Comparison of ENCODE assay signal across 16 cellular contexts in the genomic region with DNA sequence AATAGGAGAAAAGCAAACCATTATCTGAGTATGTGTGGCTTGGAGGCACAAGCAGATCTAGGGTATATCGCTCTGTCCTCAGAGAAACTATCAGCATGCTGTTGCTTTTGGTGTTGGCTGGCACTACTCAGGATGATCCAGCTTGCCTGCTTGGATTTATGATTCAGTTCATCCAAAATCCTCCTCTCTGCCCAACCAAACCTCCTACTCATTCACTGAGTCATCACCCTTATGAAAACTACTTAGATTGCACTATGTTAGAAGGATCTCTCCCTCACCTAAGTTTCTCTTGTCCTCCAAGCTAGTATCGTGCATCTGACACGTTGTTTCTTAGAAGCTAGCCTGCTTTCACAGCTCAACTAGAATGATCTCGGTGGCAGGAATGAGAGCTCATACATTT. TPM values are rescaled to one million over a fixed set of nuclear protein-coding genes. Genes with fewer than 3 reads are reported as not detected.
DNase-seq lines count a peak whose midpoint lies in the region; ATAC-seq and TF ChIP-seq lines count a peak whose summit lies in the region.
"Had no signal": no experiment of that assay in that cellular context is flagged by ENCODE, and none has a peak within 500 bp of the region (broad histone marks: within the 10 kb centered on the region; RNA-seq: fewer than 3 reads in every experiment).

No MANE protein-coding gene starts in this region.

- no peak for TF ChIP-seq EP300 in suprapubic skin (IDR thresholded peaks at IDR 0.05)

- TF ChIP-seq POLR2A in suprapubic skin (IDR thresholded peaks at IDR 0.05) = no peak

- H3K27ac ChIP-seq in suprapubic skin = peak overlapping the region; percentile 80
- H3K27ac ChIP-seq: cardiac muscle cell had no signal

- H3K27ac Mint-ChIP-seq in activated naive CD4-positive, alpha-beta T cell treated with anti-CD3 and anti-CD28 coated beads, Interleukin-2, amount 50 U/mL, for 72 hours = no peak overlapping the region
- H3K27ac Mint-ChIP-seq: activated CD4-positive, alpha-beta memory T cell treated with anti-CD3 and anti-CD28 coated beads for 36 hours; GM23338; memory B cell; type B pancreatic cell had no signal

- H3K4me1 ChIP-seq in suprapubic skin = peaks cover 10% of the 10 kb centered on the region

- H3K4me3 ChIP-seq in fibroblast of the aortic adventitia (ENCODE audit: low read depth, low read length) = no peak overlapping the region
- H3K4me3 ChIP-seq in suprapubic skin = no peak overlapping the region
- H3K4me3 ChIP-seq: cardiac muscle cell, GM12878, GM23338 had no signal

- peak; percentile 33 to 67 for ATAC-seq in activated naive CD4-positive, alpha-beta T cell treated with anti-CD3 and anti-CD28 coated beads, Interleukin-2, amount 50 U/mL, for 72 hours
- ATAC-seq in SK-N-SH treated with all-trans-retinoic acid at 6 μM for 48 hours = peak; percentile 67; the same call in 2 of the 3 replicates
- ATAC-seq: GM12878, GM23338 had no signal

- WGBS in suprapubic skin = 83% methylated on average over 4 of the region's 4 CpGs

- H3K27me3 ChIP-seq in suprapubic skin = no peaks in the 10 kb centered on the region
- H3K27me3 ChIP-seq: cardiac muscle cell had no signal

- TF ChIP-seq CTCF in fibroblast of the aortic adventitia (IDR thresholded peaks at IDR 0.05; ENCODE audit: insufficient read depth, low read length) (no peak), suprapubic skin (IDR thresholded peaks at IDR 0.05) (no peak)

- no peaks in the 10 kb centered on the region for H3K36me3 Mint-ChIP-seq in activated naive CD4-positive, alpha-beta T cell treated with anti-CD3 and anti-CD28 coated beads, Interleukin-2, amount 50 U/mL, for 72 hours
- H3K36me3 Mint-ChIP-seq: activated CD4-positive, alpha-beta memory T cell treated with anti-CD3 and anti-CD28 coated beads for 36 hours; memory B cell had no signal

- no peaks in the 10 kb centered on the region for H3K36me3 ChIP-seq in suprapubic skin
- H3K36me3 ChIP-seq: cardiac muscle cell had no signal

- no peaks in the 10 kb centered on the region for H3K9me3 ChIP-seq in suprapubic skin

- no peaks in the 10 kb centered on the region for H3K9me3 Mint-ChIP-seq in activated naive CD4-positive, alpha-beta T cell treated with anti-CD3 and anti-CD28 coated beads, Interleukin-2, amount 50 U/mL, for 72 hours
- H3K9me3 Mint-ChIP-seq: activated CD4-positive, alpha-beta memory T cell treated with anti-CD3 and anti-CD28 coated beads for 36 hours; GM23338; memory B cell; type B pancreatic cell had no signal

- DNase-seq in activated naive CD4-positive, alpha-beta T cell treated with anti-CD3 and anti-CD28 coated beads, Interleukin-2, amount 50 U/mL, for 72 hours (ENCODE audit: low spot score in 2 of 2) = no peak
- DNase-seq in activated naive CD4-positive, alpha-beta T cell treated with Interleukin-2 at 50 U/mL for 16 hours = no peak
- peak; percentile 39 for DNase-seq in fibroblast of the aortic adventitia (ENCODE audit: low read depth)
- DNase-seq in suprapubic skin (ENCODE audit: low spot score in 2 of 2) = no peak
- DNase-seq in NCI-H2029 treated with DMSO at 0.1 percent for 48 hours (lab: John Stamatoyannopoulos, UW) = no peak
- DNase-seq in NCI-H510A treated with DMSO at 0.1 percent for 48 hours (lab: John Stamatoyannopoulos, UW) = no peak
- DNase-seq in NCI-H187 (lab: John Stamatoyannopoulos, UW) = no peak
- DNase-seq: activated CD4-positive, alpha-beta memory T cell treated with anti-CD3 and anti-CD28 coated beads for 36 hours; activated effector memory CD4-positive, alpha-beta T cell treated with Interleukin-2 at 50 U/mL for 16 hours; stimulated activated CD4-positive, alpha-beta T cell treated with anti-CD3 and anti-CD28 coated beads, Interleukin-12 subunit alpha, Interleukin-12 subunit beta, amount 100 ng/mL, for 4 hours had no signal

TF ChIP-seq in SK-N-SH treated with all-trans-retinoic acid at 6 μM for 48 hours, 23 proteins besides CTCF, POLR2A, EP300 and RAD21:
- TF ChIP-seq ZNF8 (CRISPR knock-in tag; IDR thresholded peaks at IDR 0.05) (no peak), CSRNP3 (CRISPR knock-in tag; IDR thresholded peaks at IDR 0.05) (no peak), ZFP30 (CRISPR knock-in tag; IDR thresholded peaks at IDR 0.05) (no peak), ZFP3 (CRISPR knock-in tag; IDR thresholded peaks at IDR 0.05) (no peak)

RNA-seq across cellular contexts. Expression of gene ZBED3, which starts 14.2 kb away (rescaled TPM):
- total RNA-seq in activated naive CD4-positive, alpha-beta T cell treated with anti-CD3 and anti-CD28 coated beads, Interleukin-2, amount 50 U/mL, for 72 hours = 1 to 10 TPM in 1 of 2 donors, under 1 TPM in 1; 0.20 to 2.0 TPM
- total RNA-seq in fibroblast of the aortic adventitia (ENCODE audit: low replicate concordance) = 0.90 and 23.0 TPM in 2 replicates
- 1 to 10 TPM in 3 of 4 donors, under 1 TPM in 1; 0.83 to 3.7 (median 2.8) TPM for total RNA-seq in suprapubic skin
